ENCODE assay signal across 8 cellular contexts in genomic region chr7:93622036-93622714, GRCh38. TPM values are rescaled to one million over a fixed set of nuclear protein-coding genes. Genes with fewer than 3 reads are reported as not detected.
A peak's percentile ranks its signal among the peaks of the same experiment; 100 is the strongest.
DNase-seq lines count a peak whose midpoint lies in the region; ATAC-seq and TF ChIP-seq lines count a peak whose summit lies in the region.

No MANE protein-coding gene starts in this region.

- H3K4me1 Mint-ChIP-seq in osteocyte (ENCODE audit: unreplicated experiment): peaks cover 2% of the 10 kb centered on the region
- no peaks in the 10 kb centered on the region for H3K4me1 Mint-ChIP-seq in natural killer cell

- H3K36me3 Mint-ChIP-seq in osteocyte (ENCODE audit: unreplicated experiment): no peaks in the 10 kb centered on the region
- no peaks in the 10 kb centered on the region for H3K36me3 Mint-ChIP-seq in natural killer cell

- TF ChIP-seq CTCF in mammary epithelial cell (conservative IDR thresholded peaks at IDR 0.05 in 1 of 2, IDR thresholded peaks at IDR 0.05 in 1 of 2; ENCODE audit: extremely low read depth in 1 of 2, insufficient read depth in 1 of 2, low read depth in 1 of 2, low read length in 2 of 2) (peak; percentile 43 to 57), osteocyte (IDR thresholded peaks at IDR 0.05) (peak; percentile 52), natural killer cell (IDR thresholded peaks at IDR 0.05) (no peak)

- H3K4me3 Mint-ChIP-seq in osteocyte (ENCODE audit: unreplicated experiment) (no peak overlapping the region), natural killer cell (no peak overlapping the region)

- WGBS in mammary epithelial cell (ENCODE audit: low coverage, missing lambda C conversion rate): 15% methylated on average over 10 of the region's 10 CpGs

- H3K79me2 ChIP-seq in mammary epithelial cell (ENCODE audit: insufficient read depth, low read length): no peaks in the 10 kb centered on the region

- H3K9ac ChIP-seq in mammary epithelial cell (ENCODE audit: insufficient read depth, low read length): no peak overlapping the region

- no peaks in the 10 kb centered on the region for H4K20me1 ChIP-seq in mammary epithelial cell (ENCODE audit: insufficient read depth, low read length)

- H3K27me3 Mint-ChIP-seq in osteocyte (ENCODE audit: unreplicated experiment) (peaks cover 39% of the 10 kb centered on the region), natural killer cell (ENCODE audit: low read depth in 2 of 2) (no peaks in the 10 kb centered on the region)

- H3K36me3 ChIP-seq in mammary epithelial cell (ENCODE audit: insufficient read depth, low read length): no peaks in the 10 kb centered on the region

- BruUV-seq in mammary epithelial cell (replicated peaks; lab: Mats Ljungman, UMichigan): no TSS peak

- H2AFZ ChIP-seq in mammary epithelial cell (ENCODE audit: low read depth, low read length): no peak overlapping the region

- no peak overlapping the region for H3K4me2 ChIP-seq in mammary epithelial cell (ENCODE audit: insufficient read depth, low read depth, low read length)

- intact Hi-C loops in mammary epithelial cell (cut with micrococcal nuclease): loop anchor here (1.0 kb wide), 1 partner anchor 655 kb away; no protein-coding TSS in a partner anchor
- intact Hi-C loops in natural killer cell (cut with micrococcal nuclease): no loop called here

- H3K27ac Mint-ChIP-seq in osteocyte (ENCODE audit: unreplicated experiment) (no peak overlapping the region), natural killer cell (no peak overlapping the region)

- in situ Hi-C loops in mammary epithelial cell (cut with MboI; ENCODE audit: low sequenced_read_pairs in 2 of 2): no loop called here

- H3K9me3 Mint-ChIP-seq in osteocyte (ENCODE audit: unreplicated experiment) (no peaks in the 10 kb centered on the region), natural killer cell (peaks cover 0 to 2% of the 10 kb centered on the region in 2 donors)

- DNase-seq in SIG-M5 treated with dmso at 0.1 percent for 504 hours (lab: John Stamatoyannopoulos, UW; ENCODE audit: unreplicated experiment): peak; percentile 5
- no peak for DNase-seq in SIG-M5 (lab: John Stamatoyannopoulos, UW)
- DNase-seq in NCI-H2029 treated with DMSO at 0.1 percent for 48 hours (lab: John Stamatoyannopoulos, UW): peak; percentile 34
- DNase-seq in mammary epithelial cell: peak; percentile 18
- DNase-seq in osteocyte (ENCODE audit: extremely low spot score, unreplicated experiment): no peak
- no peak for DNase-seq in natural killer cell
- no peak for DNase-seq in central memory CD4-positive, alpha-beta T cell
- DNase-seq in activated effector memory CD4-positive, alpha-beta T cell treated with anti-CD3 and anti-CD28 coated beads, Interleukin-2, amount 50 U/mL, for 16 hours: no peak

- H3K4me1 ChIP-seq in mammary epithelial cell (ENCODE audit: insufficient read depth, low read length): no peaks in the 10 kb centered on the region

- dilution Hi-C loops in mammary epithelial cell (cut with HindIII; ENCODE audit: low sequenced_read_pairs): no loop called here

- H3K27ac ChIP-seq in mammary epithelial cell (ENCODE audit: insufficient read depth, low read depth, low read length): no peak overlapping the region

- CTCF ChIA-PET in mammary epithelial cell (lab: Charles Lee; ENCODE audit: low non-redundant PET): no interaction called here

- no peak for ATAC-seq in natural killer cell

- H3K9me3 ChIP-seq in mammary epithelial cell (replicated peaks; ENCODE audit: insufficient read depth, low read length): no peaks in the 10 kb centered on the region

- peaks cover 2% of the 10 kb centered on the region for H3K27me3 ChIP-seq in mammary epithelial cell (ENCODE audit: insufficient read depth, low read length)

- no peak overlapping the region for H3K4me3 ChIP-seq in mammary epithelial cell (replicated peaks in 1 of 3; ENCODE audit: insufficient read depth in 1 of 3, low read depth in 2 of 3, low read length in 3 of 3)

RNA-seq across cellular contexts. Expression of gene CALCR, which starts 47.7 kb away (rescaled TPM):
- total RNA-seq in mammary epithelial cell (not detected), osteocyte (not detected in 2 replicates), natural killer cell (not detected)
- polyA plus RNA-seq in mammary epithelial cell: not detected
- polyA minus RNA-seq in mammary epithelial cell: not detected

Comparison
In these comparisons a context has a peak if more than half of its experiments do, and no peak if none do; other contexts are left out.
1. DNase-seq: peak in SIG-M5 treated with dmso at 0.1 percent for 504 hours (single experiment), NCI-H2029 treated with DMSO at 0.1 percent for 48 hours (single experiment) and mammary epithelial cell (single experiment); none in SIG-M5 (single experiment), osteocyte (single experiment), natural killer cell (single experiment), central memory CD4-positive, alpha-beta T cell (single experiment) and activated effector memory CD4-positive, alpha-beta T cell treated with anti-CD3 and anti-CD28 coated beads, Interleukin-2, amount 50 U/mL, for 16 hours (single experiment).